9 cellular contexts compared by ENCODE assay signal in the genomic region with DNA sequence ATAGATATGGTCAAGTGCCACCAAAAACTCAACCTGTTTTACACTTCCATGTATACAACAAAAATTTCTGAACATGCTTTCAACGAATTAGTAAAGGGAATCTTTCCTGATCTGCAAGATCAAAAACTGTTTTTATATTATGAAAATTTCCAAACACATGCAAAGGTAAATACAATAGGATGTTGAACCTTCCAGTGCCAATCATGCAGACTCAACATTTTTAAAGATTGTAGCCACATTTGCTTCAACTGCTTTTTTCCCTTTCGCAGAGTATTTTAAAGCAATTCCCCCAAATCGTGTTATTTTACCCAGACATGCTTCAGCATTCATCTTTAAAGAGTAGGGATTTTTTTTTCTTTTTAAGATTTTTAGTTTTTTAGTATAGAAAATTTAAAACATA.
"Had no signal": no experiment of that assay in that cellular context is flagged by ENCODE, and none has a peak within 500 bp of the region (broad histone marks: within the 10 kb centered on the region; RNA-seq: fewer than 3 reads in every experiment).

No MANE protein-coding gene starts in this region.

- DNase-seq: GM23248, H7, HFFc6, KG1 had no signal

- H3K4me3 ChIP-seq: GM23248, HAP-1 had no signal

- H3K9me3 Mint-ChIP-seq: HFFc6, IgD-negative memory B cell had no signal

- H3K9me3 ChIP-seq: HAP-1 had no signal

- H2AFZ ChIP-seq: GM23248 had no signal

- H3K27me3 Mint-ChIP-seq: IgD-negative memory B cell had no signal

- H3K27ac Mint-ChIP-seq: HFFc6, IgD-negative memory B cell had no signal

- ATAC-seq: HCT116, HepG2 had no signal

- H3K36me3 ChIP-seq: HAP-1 had no signal

- H3K4me3 Mint-ChIP-seq: HFFc6, IgD-negative memory B cell had no signal

- H3K9ac ChIP-seq: GM23248 had no signal

- H3K27ac ChIP-seq: GM23248, HL-60 had no signal

- FAIRE-seq: HepG2 had no signal
